ENCODE assay signal across 22 cellular contexts in genomic region chr2:152423684-152424083, GRCh38.
A peak's percentile ranks its signal among the peaks of the same experiment; 100 is the strongest.
DNase-seq lines count a peak whose midpoint lies in the region; ATAC-seq, FAIRE-seq and TF ChIP-seq lines count a peak whose summit lies in the region.
"Had no signal": no experiment of that assay in that cellular context is flagged by ENCODE, and none has a peak within 500 bp of the region (broad histone marks: within the 10 kb centered on the region; RNA-seq: fewer than 3 reads in every experiment).

No MANE protein-coding gene starts in this region.

- no peak overlapping the region for H3K4me3 ChIP-seq in A549
- H3K4me3 ChIP-seq in GM23338 = no peak overlapping the region
- H3K4me3 ChIP-seq in mesenchymal stem cell (ENCODE audit: insufficient read depth in 1 of 2, low read depth in 1 of 2, low read length in 2 of 2) = no peak overlapping the region
- H3K4me3 ChIP-seq in ascending aorta = no peak overlapping the region
- H3K4me3 ChIP-seq: BLaER1, SK-N-MC had no signal

- H3K27me3 Mint-ChIP-seq in GM23338 (ENCODE audit: insufficient read depth, low read depth, poor library complexity) = peaks cover 2% of the 10 kb centered on the region
- no peaks in the 10 kb centered on the region for H3K27me3 Mint-ChIP-seq in dendritic cell treated with granulocyte-macrophage colony-stimulating factor and Interleukin-4, amounts not matched to agents 40 ng/mL and 50 ng/mL, for 4 days
- H3K27me3 Mint-ChIP-seq in activated T-helper 2 cell treated with anti-CD3 and anti-CD28 coated beads, Interferon-gamma antibody, Interleukin-2, Interleukin-4, amounts not matched to agents 10 μg/mL and 5 μg/mL and 100 μg/mL, durations not matched to agents 14 hours and 24 hours and 36 hours (ENCODE audit: low read depth) = no peaks in the 10 kb centered on the region

- H4K20me1 ChIP-seq in GM23338 (replicated peaks; ENCODE audit: insufficient read depth) = peaks cover 13% of the 10 kb centered on the region; the same call in 1 of the 2 replicates

- H3K36me3 Mint-ChIP-seq in GM23338 (ENCODE audit: low read depth) = no peaks in the 10 kb centered on the region
- H3K36me3 Mint-ChIP-seq in dendritic cell treated with granulocyte-macrophage colony-stimulating factor and Interleukin-4, amounts not matched to agents 40 ng/mL and 50 ng/mL, for 4 days (ENCODE audit: low read depth) = no peaks in the 10 kb centered on the region
- H3K36me3 Mint-ChIP-seq in activated T-helper 2 cell treated with anti-CD3 and anti-CD28 coated beads, Interferon-gamma antibody, Interleukin-2, Interleukin-4, amounts not matched to agents 10 μg/mL and 5 μg/mL and 100 μg/mL, durations not matched to agents 14 hours and 24 hours and 36 hours (ENCODE audit: low read depth) = no peaks in the 10 kb centered on the region
- H3K36me3 Mint-ChIP-seq: CD4-positive, alpha-beta memory T cell had no signal

- CTCF ChIA-PET in A549 (lab: Yijun Ruan, JAX) = interaction anchor here (1.2 kb wide), 1 partner anchor 10 kb away, joined by 3 read pairs; no protein-coding TSS in a partner anchor

- H3K23ac ChIP-seq in mesenchymal stem cell (ENCODE audit: low read length in 2 of 2) = no peak overlapping the region

- H2BK12ac ChIP-seq in mesenchymal stem cell (ENCODE audit: low read length in 2 of 2) = no peak overlapping the region

- H3K4me3 Mint-ChIP-seq in GM23338 = no peak overlapping the region
- H3K4me3 Mint-ChIP-seq in dendritic cell treated with granulocyte-macrophage colony-stimulating factor and Interleukin-4, amounts not matched to agents 40 ng/mL and 50 ng/mL, for 4 days = no peak overlapping the region
- no peak overlapping the region for H3K4me3 Mint-ChIP-seq in activated T-helper 2 cell treated with anti-CD3 and anti-CD28 coated beads, Interferon-gamma antibody, Interleukin-2, Interleukin-4, amounts not matched to agents 10 μg/mL and 5 μg/mL and 100 μg/mL, durations not matched to agents 14 hours and 24 hours and 36 hours (ENCODE audit: low read depth)
- H3K4me3 Mint-ChIP-seq: CD4-positive, alpha-beta memory T cell had no signal

- no peaks in the 10 kb centered on the region for H3F3A ChIP-seq in GM23338 (replicated peaks; ENCODE audit: low read depth)

- TF ChIP-seq RAD21 in A549 (conservative IDR thresholded peaks at IDR 0.05 in 1 of 2, IDR thresholded peaks at IDR 0.05 in 1 of 2) = no peak

- no peak overlapping the region for H3K14ac ChIP-seq in mesenchymal stem cell (ENCODE audit: low read length in 2 of 2)

- DNase-seq in A549 (ENCODE audit: low read depth in 1 of 2, low spot score in 1 of 2) (no peak), GM23338 (ENCODE audit: low spot score) (no peak), mesenchymal stem cell (no peak), activated gamma-delta T cell treated with Interleukin-2 at 50 U/mL for 16 hours (no peak), ascending aorta (ENCODE audit: low spot score in 2 of 2) (no peak)
- DNase-seq in activated T-helper 2 cell treated with anti-CD3 and anti-CD28 coated beads, Interferon-gamma antibody, Interleukin-2, Interleukin-4, amounts not matched to agents 10 μg/mL and 5 μg/mL and 100 μg/mL, durations not matched to agents 14 hours and 24 hours and 36 hours (ENCODE audit: low spot score) = no peak
- DNase-seq: CD4-positive, alpha-beta memory T cell; COR-L47; MV-4-11; NCI-H1105 treated with DMSO at 0.1 percent for 48 hours; NCI-H1694; NCI-H2081; NCI-H2171; NCI-H226; NCI-H510A; NCI-H69; SIG-M5 had no signal

- H2AFZ ChIP-seq in GM23338 = no peak overlapping the region
- H2AFZ ChIP-seq in mesenchymal stem cell (ENCODE audit: low read depth, low read length) = no peak overlapping the region

- peaks cover 66% of the 10 kb centered on the region for H3K4me1 Mint-ChIP-seq in GM23338
- peaks cover 39% of the 10 kb centered on the region for H3K4me1 Mint-ChIP-seq in dendritic cell treated with granulocyte-macrophage colony-stimulating factor and Interleukin-4, amounts not matched to agents 40 ng/mL and 50 ng/mL, for 4 days (ENCODE audit: low read depth)
- peaks cover 13% of the 10 kb centered on the region for H3K4me1 Mint-ChIP-seq in activated T-helper 2 cell treated with anti-CD3 and anti-CD28 coated beads, Interferon-gamma antibody, Interleukin-2, Interleukin-4, amounts not matched to agents 10 μg/mL and 5 μg/mL and 100 μg/mL, durations not matched to agents 14 hours and 24 hours and 36 hours (ENCODE audit: low read depth)
- H3K4me1 Mint-ChIP-seq: CD4-positive, alpha-beta memory T cell had no signal

- no peak overlapping the region for H3K27ac Mint-ChIP-seq in GM23338
- peak overlapping the region; percentile 48 for H3K27ac Mint-ChIP-seq in dendritic cell treated with granulocyte-macrophage colony-stimulating factor and Interleukin-4, amounts not matched to agents 40 ng/mL and 50 ng/mL, for 4 days
- no peak overlapping the region for H3K27ac Mint-ChIP-seq in activated T-helper 2 cell treated with anti-CD3 and anti-CD28 coated beads, Interferon-gamma antibody, Interleukin-2, Interleukin-4, amounts not matched to agents 10 μg/mL and 5 μg/mL and 100 μg/mL, durations not matched to agents 14 hours and 24 hours and 36 hours
- H3K27ac Mint-ChIP-seq: CD4-positive, alpha-beta memory T cell had no signal

- H3K4ac ChIP-seq in mesenchymal stem cell (ENCODE audit: low read depth in 1 of 2, low read length in 2 of 2) = no peak overlapping the region

- H3K79me2 ChIP-seq in GM23338 (replicated peaks; ENCODE audit: insufficient read depth) = peaks cover 90% of the 10 kb centered on the region

- H3K36me3 ChIP-seq in GM23338 (ENCODE audit: insufficient read depth) = no peaks in the 10 kb centered on the region; the same call in 1 of the 2 replicates
- H3K36me3 ChIP-seq in mesenchymal stem cell (ENCODE audit: control insufficient read depth in 1 of 2, insufficient read depth in 2 of 2, low read depth in 1 of 2, low read length in 2 of 2) = no peaks in the 10 kb centered on the region
- H3K36me3 ChIP-seq in ascending aorta = no peaks in the 10 kb centered on the region

- ATAC-seq in A549 (no peak), GM23338 (no peak)

- H3K9me3 ChIP-seq in A549 (no peaks in the 10 kb centered on the region), mesenchymal stem cell (ENCODE audit: control insufficient read depth, low read length) (no peaks in the 10 kb centered on the region), ascending aorta (no peaks in the 10 kb centered on the region)

- TF ChIP-seq CTCF in A549 (IDR thresholded peaks at IDR 0.05) = no peak
- TF ChIP-seq CTCF in GM23338 (conservative IDR thresholded peaks at IDR 0.05; ENCODE audit: low read depth in 2 of 2) = no peak
- no peak for TF ChIP-seq CTCF in ascending aorta (IDR thresholded peaks at IDR 0.05)

- H2BK15ac ChIP-seq in mesenchymal stem cell (ENCODE audit: low read depth, poor library complexity, severe bottlenecking) = no peak overlapping the region

- TF ChIP-seq EP300 in A549 (IDR thresholded peaks at IDR 0.05) = no peak

- peak overlapping the region; percentile 83 for H2AK5ac ChIP-seq in mesenchymal stem cell (ENCODE audit: low read length, severe bottlenecking)

- no peak overlapping the region for H3K18ac ChIP-seq in mesenchymal stem cell (ENCODE audit: low read depth in 1 of 2, low read length in 2 of 2)

- H3K27me3 ChIP-seq in GM23338 (ENCODE audit: insufficient read depth) (no peaks in the 10 kb centered on the region), mesenchymal stem cell (ENCODE audit: control insufficient read depth in 1 of 2, insufficient read depth in 1 of 2, low read length in 2 of 2) (no peaks in the 10 kb centered on the region), ascending aorta (no peaks in the 10 kb centered on the region)
- H3K27me3 ChIP-seq: BLaER1 had no signal

- H3K4me2 ChIP-seq in A549 (no peak overlapping the region), GM23338 (peak overlapping the region; percentile 18; the same call in 1 of the 2 replicates), mesenchymal stem cell (ENCODE audit: low read length, poor library complexity, severe bottlenecking) (no peak overlapping the region)
- H3K4me2 ChIP-seq: BLaER1 had no signal

- no peaks in the 10 kb centered on the region for H3K9me3 Mint-ChIP-seq in GM23338
- H3K9me3 Mint-ChIP-seq in dendritic cell treated with granulocyte-macrophage colony-stimulating factor and Interleukin-4, amounts not matched to agents 40 ng/mL and 50 ng/mL, for 4 days = no peaks in the 10 kb centered on the region
- H3K9me3 Mint-ChIP-seq in activated T-helper 2 cell treated with anti-CD3 and anti-CD28 coated beads, Interferon-gamma antibody, Interleukin-2, Interleukin-4, amounts not matched to agents 10 μg/mL and 5 μg/mL and 100 μg/mL, durations not matched to agents 14 hours and 24 hours and 36 hours = no peaks in the 10 kb centered on the region
- H3K9me3 Mint-ChIP-seq: CD4-positive, alpha-beta memory T cell had no signal

- FAIRE-seq in A549 (lab: Jason Lieb, UNC) = no peak
- FAIRE-seq: G401.6 had no signal

- no peak overlapping the region for H2BK120ac ChIP-seq in mesenchymal stem cell (ENCODE audit: low read depth, low read length)

- intact Hi-C loops in dendritic cell treated with granulocyte-macrophage colony-stimulating factor and Interleukin-4, amounts not matched to agents 40 ng/mL and 50 ng/mL, for 4 days (cut with micrococcal nuclease) = loop anchor here (5.0 to 10.0 kb wide), 3 partner anchors 86 to 389 kb away; partner anchors contain the start of gene FMNL2
- intact Hi-C loops in activated T-helper 2 cell treated with anti-CD3 and anti-CD28 coated beads, Interferon-gamma antibody, Interleukin-2, Interleukin-4, amounts not matched to agents 10 μg/mL and 5 μg/mL and 100 μg/mL, durations not matched to agents 14 hours and 24 hours and 36 hours (cut with micrococcal nuclease) = no loop called here
- intact Hi-C loops in ascending aorta (cut with DNase I) = no loop called here

- H3K9ac ChIP-seq in mesenchymal stem cell (ENCODE audit: low read length) = no peak overlapping the region
- H3K9ac ChIP-seq: BLaER1 had no signal

- no peak overlapping the region for H2BK5ac ChIP-seq in mesenchymal stem cell (ENCODE audit: low read depth, low read length, poor library complexity, severe bottlenecking)

- peaks cover 81% of the 10 kb centered on the region for H3K4me1 ChIP-seq in A549
- peaks cover 61% of the 10 kb centered on the region for H3K4me1 ChIP-seq in GM23338 (ENCODE audit: insufficient read depth)
- peaks cover 8% of the 10 kb centered on the region for H3K4me1 ChIP-seq in mesenchymal stem cell (ENCODE audit: control insufficient read depth, insufficient read depth, low read depth, low read length)
- H3K4me1 ChIP-seq in ascending aorta = peaks cover 5 to 10% of the 10 kb centered on the region in 2 donors

- POLR2A ChIA-PET in A549 (lab: Yijun Ruan, JAX) = no interaction called here

- no peak for TF ChIP-seq POLR2A in A549 (IDR thresholded peaks at IDR 0.05; ENCODE audit: low read length)

- peaks cover 14% of the 10 kb centered on the region for H3K79me1 ChIP-seq in mesenchymal stem cell (replicated peaks; ENCODE audit: low read length, poor library complexity, severe bottlenecking)

- H3K27ac ChIP-seq in A549 (peak overlapping the region; percentile 70 to 90; a peak in 5 of 6 replicates), GM23338 (ENCODE audit: low read depth) (0 out of 2 replicates have a peak overlapping the region, but pooled peaks have one; percentile 8), mesenchymal stem cell (ENCODE audit: low read length, poor library complexity, severe bottlenecking) (no peak overlapping the region), ascending aorta (no peak overlapping the region)
- H3K27ac ChIP-seq: BLaER1, HL-60, SK-N-MC had no signal

- no peak overlapping the region for H4K8ac ChIP-seq in mesenchymal stem cell (ENCODE audit: low read length)

- H4K91ac ChIP-seq in mesenchymal stem cell (ENCODE audit: low read length) = no peak overlapping the region

- no peaks in the 10 kb centered on the region for H3K9me2 ChIP-seq in GM23338 (ENCODE audit: insufficient read depth)

Comparison
In these comparisons a context has a peak if more than half of its experiments do, and no peak if none do; other contexts are left out.
1. H3K27ac ChIP-seq: peak in A549 (2 of 2) and GM23338 (single experiment); none in mesenchymal stem cell (single experiment) and ascending aorta (0 of 2).